15 cellular contexts compared by ENCODE assay signal in genomic region chr5:118793091-118793490, GRCh38.
DNase-seq lines count a peak whose midpoint lies in the region; ATAC-seq, FAIRE-seq and TF ChIP-seq lines count a peak whose summit lies in the region.
"Had no signal": no experiment of that assay in that cellular context is flagged by ENCODE, and none has a peak within 500 bp of the region (broad histone marks: within the 10 kb centered on the region; RNA-seq: fewer than 3 reads in every experiment).

No MANE protein-coding gene starts in this region.

- no peak for TF ChIP-seq EP300 in H1 (IDR thresholded peaks at IDR 0.05; ENCODE audit: borderline replicate concordance in 1 of 2, low read depth in 2 of 2, low read length in 2 of 2)

- DNase-seq in BE2C (peak; percentile 54), MV-4-11 (lab: John Stamatoyannopoulos, UW) (peak; percentile 6), H1 (ENCODE audit: low read depth in 1 of 2, low spot score in 2 of 2) (no peak), body of pancreas (no peak), T-helper 1 cell (no peak), hepatic stellate cell (ENCODE audit: low spot score) (no peak)
- DNase-seq: CD8-positive, alpha-beta T cell; COR-L47; DND-41; GDM1; H9 had no signal

- H2BK5ac ChIP-seq in H1 (ENCODE audit: low read depth, low read length), result no peak overlapping the region

- peaks cover 9% of the 10 kb centered on the region; the same call in 1 of the 2 replicates for H3K4me1 ChIP-seq in BE2C
- H3K4me1 ChIP-seq in H1 (replicated peaks in 1 of 4; ENCODE audit: control insufficient read depth in 3 of 4, insufficient read depth in 4 of 4, low read length in 3 of 4), result peaks cover 0 to 10% (median 4%) of the 10 kb centered on the region in 4 experiments; a peak in 5 of 7 replicates
- peaks cover 20% of the 10 kb centered on the region for H3K4me1 ChIP-seq in parathyroid adenoma
- peaks cover 21% of the 10 kb centered on the region for H3K4me1 ChIP-seq in body of pancreas

- no peaks in the 10 kb centered on the region for H3K79me1 ChIP-seq in H1 (ENCODE audit: low read depth, low read length)

- H3K23ac ChIP-seq in H1 (ENCODE audit: insufficient read length), result no peak overlapping the region

- H2BK15ac ChIP-seq in H1 (ENCODE audit: low read length), result no peak overlapping the region

- H2BK12ac ChIP-seq in H1 (ENCODE audit: low read depth, low read length), result no peak overlapping the region

- H3K79me2 ChIP-seq in H1 (ENCODE audit: control insufficient read depth in 1 of 2, insufficient read depth in 2 of 2, low read length in 2 of 2) (no peaks in the 10 kb centered on the region), parathyroid adenoma (no peaks in the 10 kb centered on the region)

- H3K14ac ChIP-seq in H1 (ENCODE audit: insufficient read length), result no peak overlapping the region

- H3K27ac ChIP-seq in H1 (ENCODE audit: low read depth, low read length) (no peak overlapping the region), parathyroid adenoma (no peak overlapping the region), body of pancreas (no peak overlapping the region)

- no peak overlapping the region for H4K5ac ChIP-seq in H1 (ENCODE audit: insufficient read length, low read depth, low read length)

- H4K91ac ChIP-seq in H1 (replicated peaks; ENCODE audit: insufficient read length, low read length), result no peak overlapping the region

- intact Hi-C loops in body of pancreas (cut with DNase I), result no loop called here

- TF ChIP-seq RAD21 in H1 (IDR thresholded peaks at IDR 0.05 in 1 of 2, conservative IDR thresholded peaks at IDR 0.05 in 1 of 2; ENCODE audit: low read depth in 2 of 2, low read length in 2 of 2), result no peak

- H3K9me3 ChIP-seq in BE2C, result no peaks in the 10 kb centered on the region
- H3K9me3 ChIP-seq in H1 (ENCODE audit: insufficient read depth in 2 of 2, low read depth in 1 of 2, low read length in 1 of 2), result no peaks in the 10 kb centered on the region
- H3K9me3 ChIP-seq in parathyroid adenoma (ENCODE audit: control insufficient read depth, low read length), result no peaks in the 10 kb centered on the region
- no peaks in the 10 kb centered on the region for H3K9me3 ChIP-seq in body of pancreas

- H2BK20ac ChIP-seq in H1 (ENCODE audit: low read length), result 0 out of 2 replicates have a peak overlapping the region, but pooled peaks have one; percentile 55

- no peak for ATAC-seq in body of pancreas
- ATAC-seq: CD8-positive, alpha-beta T cell; GM23338 had no signal

- WGBS in H1 (ENCODE audit: extremely low coverage in 1 of 2, insufficient coverage in 1 of 2, insufficient read length in 1 of 2, insufficient replicate concordance in 2 of 2, low coverage in 1 of 2, low lambda C conversion rate in 2 of 2, missing lambda C conversion rate in 1 of 2), 2 experiments, result 89% methylated on average over 3 of the region's 3 CpGs; no CpG with 5 or more reads in 1 of the 2 experiments
- 76 to 78% methylated on average over 3 of the region's 3 CpGs for WGBS in body of pancreas, 2 donors

- CTCF ChIA-PET in H1 (lab: Charles Lee; ENCODE audit: partially characterized antibody), result interaction anchor here (0.6 to 5.2 kb wide), 25 partner anchors 9 to 1627 kb away, joined by 3 to 69 read pairs (median 5); partner anchors contain the start of gene DTWD2

- no peak for TF ChIP-seq POLR2A in H1 (IDR thresholded peaks at IDR 0.05; ENCODE audit: control extremely low read depth in 1 of 2, low read depth in 2 of 2, low read length in 2 of 2)
- no peak for TF ChIP-seq POLR2A in body of pancreas (IDR thresholded peaks at IDR 0.05)

- no peak overlapping the region for H2AFZ ChIP-seq in H1 (ENCODE audit: low read length)
- peak overlapping the region; percentile 47 for H2AFZ ChIP-seq in parathyroid adenoma

- H3K4me3 ChIP-seq in BE2C (ENCODE audit: low read depth, low read length), result no peak overlapping the region
- no peak overlapping the region for H3K4me3 ChIP-seq in H1 (ENCODE audit: extremely low read depth in 1 of 4, insufficient read depth in 2 of 4, low read depth in 3 of 4, low read length in 4 of 4)
- H3K4me3 ChIP-seq in parathyroid adenoma (ENCODE audit: low read depth, low read length), result no peak overlapping the region
- H3K4me3 ChIP-seq in body of pancreas, result no peak overlapping the region
- H3K4me3 ChIP-seq: GM23338 had no signal

- no peak overlapping the region for H2AK5ac ChIP-seq in H1 (ENCODE audit: low read depth, low read length)

- H3K56ac ChIP-seq in H1 (replicated peaks; ENCODE audit: insufficient read length, low read depth, low read length), result no peak overlapping the region

- H3K36me3 ChIP-seq in BE2C (no peaks in the 10 kb centered on the region), H1 (ENCODE audit: control insufficient read depth in 2 of 4, insufficient read depth in 4 of 4, low read length in 3 of 4) (no peaks in the 10 kb centered on the region), parathyroid adenoma (ENCODE audit: control insufficient read depth, insufficient read depth, low read length) (no peaks in the 10 kb centered on the region), body of pancreas (replicated peaks in 1 of 2; ENCODE audit: insufficient read depth in 1 of 2, low read depth in 2 of 2) (no peaks in the 10 kb centered on the region)

- no peak overlapping the region for H3K4ac ChIP-seq in H1 (replicated peaks; ENCODE audit: insufficient read length, low read depth, low read length)

- no peak overlapping the region for H4K8ac ChIP-seq in H1 (ENCODE audit: extremely low read depth, insufficient read depth, low read length)

- no peak overlapping the region for H2BK120ac ChIP-seq in H1 (replicated peaks; ENCODE audit: low read depth, low read length)

- FAIRE-seq in H1 (lab: Jason Lieb, UNC), result no peak
- FAIRE-seq: A204.1, GM12892 had no signal

- POLR2A ChIA-PET in H1 (lab: Charles Lee; ENCODE audit: partially characterized antibody), result no interaction called here

- H3K27me3 ChIP-seq in BE2C, result no peaks in the 10 kb centered on the region
- no peaks in the 10 kb centered on the region for H3K27me3 ChIP-seq in H1 (replicated peaks in 1 of 4; ENCODE audit: control insufficient read depth in 3 of 4, extremely low read depth in 1 of 4, insufficient read depth in 3 of 4, low read length in 3 of 4)
- no peaks in the 10 kb centered on the region for H3K27me3 ChIP-seq in parathyroid adenoma (ENCODE audit: control insufficient read depth, insufficient read depth, low read length)
- no peaks in the 10 kb centered on the region for H3K27me3 ChIP-seq in body of pancreas

- H3K18ac ChIP-seq in H1 (ENCODE audit: extremely low read depth, low read length), result no peak overlapping the region

- H3K4me2 ChIP-seq in H1 (ENCODE audit: insufficient read depth in 1 of 2, low read depth in 2 of 2, low read length in 2 of 2), result no peak overlapping the region
- H3K4me2 ChIP-seq in parathyroid adenoma (ENCODE audit: low read length), result no peak overlapping the region
- H3K4me2 ChIP-seq: GM23338 had no signal

- H3K9ac ChIP-seq in H1 (replicated peaks in 1 of 4; ENCODE audit: extremely low read depth in 1 of 4, low read depth in 3 of 4, low read length in 3 of 4) (no peak overlapping the region), parathyroid adenoma (no peak overlapping the region)

- no peaks in the 10 kb centered on the region for H4K20me1 ChIP-seq in H1 (replicated peaks in 1 of 2; ENCODE audit: control insufficient read depth in 1 of 2, insufficient read depth in 2 of 2, low read length in 2 of 2)

- no peaks in the 10 kb centered on the region for H3K23me2 ChIP-seq in H1 (ENCODE audit: low read depth, low read length)

- no peak for TF ChIP-seq CTCF in BE2C (IDR thresholded peaks at IDR 0.05; ENCODE audit: low read depth, low read length)
- TF ChIP-seq CTCF in H1 (IDR thresholded peaks at IDR 0.05; ENCODE audit: control extremely low read depth in 1 of 3, insufficient read depth in 1 of 3, low read depth in 1 of 3, low read length in 3 of 3), result no peak
- no peak for TF ChIP-seq CTCF in parathyroid adenoma (IDR thresholded peaks at IDR 0.05)
- TF ChIP-seq CTCF in body of pancreas (IDR thresholded peaks at IDR 0.05), result no peak

TF ChIP-seq in H1, 55 proteins besides CTCF, POLR2A, EP300 and RAD21:
- TF ChIP-seq SUZ12 (IDR thresholded peaks at IDR 0.05; ENCODE audit: low read length) (no peak), MAX (IDR thresholded peaks at IDR 0.05) (no peak), MAFK (IDR thresholded peaks at IDR 0.05; ENCODE audit: low read depth, low read length) (no peak), RBBP5 (IDR thresholded peaks at IDR 0.05; ENCODE audit: borderline replicate concordance, low read depth, low read length) (no peak), BACH1 (IDR thresholded peaks at IDR 0.05; ENCODE audit: low read length) (no peak)

Comparison
In these comparisons a context has a peak if more than half of its experiments do, and no peak if none do; other contexts are left out.
1. DNase-seq: peak in BE2C (single experiment) and MV-4-11 (single experiment); none in H1 (0 of 2), body of pancreas (0 of 4), T-helper 1 cell (0 of 5) and hepatic stellate cell (single experiment).